Comparison of ENCODE assay signal across 1 cellular context in the genomic region with DNA sequence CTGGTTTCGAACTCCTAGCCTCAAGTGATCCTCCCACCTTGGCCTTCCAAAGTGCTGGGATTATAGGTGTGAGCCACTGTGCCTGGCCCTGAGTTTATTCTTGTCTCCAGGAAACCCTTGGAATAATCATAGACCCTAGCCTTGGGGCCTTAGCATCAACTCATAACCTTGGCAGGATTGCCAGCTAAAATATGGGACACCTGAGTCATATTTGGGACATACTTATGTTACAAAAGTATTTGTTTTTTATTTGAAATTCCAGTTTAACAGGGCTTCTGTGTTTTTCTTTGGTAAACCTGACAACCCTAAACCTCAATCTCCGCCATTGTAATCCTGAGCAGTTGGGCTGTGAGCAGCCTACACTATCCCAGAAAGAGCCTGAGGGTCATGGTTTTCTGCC.
TF ChIP-seq lines count a peak whose summit lies in the region.

No MANE protein-coding gene starts in this region.

TF ChIP-seq in IMR-90, 13 proteins besides CTCF, POLR2A, EP300 and RAD21:
- TF ChIP-seq MXI1 (IDR thresholded peaks at IDR 0.05; ENCODE audit: borderline replicate concordance, low read depth, low read length), result no peak
- TF ChIP-seq FOS (IDR thresholded peaks at IDR 0.05; ENCODE audit: low read depth, low read length), result no peak
- no peak for TF ChIP-seq NFE2L2 (IDR thresholded peaks at IDR 0.05; ENCODE audit: low read depth, low read length)
- TF ChIP-seq ELK1 (IDR thresholded peaks at IDR 0.05; ENCODE audit: borderline replicate concordance, low read depth, low read length), result no peak
- no peak for TF ChIP-seq CEBPB (IDR thresholded peaks at IDR 0.05; ENCODE audit: low read depth, low read length)
- no peak for TF ChIP-seq MAZ (IDR thresholded peaks at IDR 0.05; ENCODE audit: borderline replicate concordance, low read depth, low read length)
- TF ChIP-seq RFX5 (IDR thresholded peaks at IDR 0.05; ENCODE audit: low read depth, low read length), result no peak
- no peak for TF ChIP-seq BHLHE40 (IDR thresholded peaks at IDR 0.05; ENCODE audit: low read depth, low read length)
- no peak for TF ChIP-seq MAFK (IDR thresholded peaks at IDR 0.05; ENCODE audit: low read depth, low read length)
- TF ChIP-seq SMC3 (IDR thresholded peaks at IDR 0.05; ENCODE audit: low read depth, low read length), result no peak
- TF ChIP-seq USF2 (IDR thresholded peaks at IDR 0.05; ENCODE audit: low read depth, low read length), result no peak
- no peak for TF ChIP-seq CHD1 (IDR thresholded peaks at IDR 0.05; ENCODE audit: low read depth, low read length)
- TF ChIP-seq RCOR1 (IDR thresholded peaks at IDR 0.05; ENCODE audit: insufficient replicate concordance, low read length), result no peak
